ENCODE assay signal across 1 cellular context in genomic region chr2:108678198-108678651, GRCh38.
TF ChIP-seq lines count a peak whose summit lies in the region.

No MANE protein-coding gene starts in this region.

TF ChIP-seq in Ishikawa, 13 proteins besides CTCF, POLR2A, EP300 and RAD21 (continued from another document):
- TF ChIP-seq TCF12 (IDR thresholded peaks at IDR 0.05; ENCODE audit: low read depth): peak; percentile 63; the same call in 1 of the 2 replicates
